12 cellular contexts compared by ENCODE assay signal in the genomic region with DNA sequence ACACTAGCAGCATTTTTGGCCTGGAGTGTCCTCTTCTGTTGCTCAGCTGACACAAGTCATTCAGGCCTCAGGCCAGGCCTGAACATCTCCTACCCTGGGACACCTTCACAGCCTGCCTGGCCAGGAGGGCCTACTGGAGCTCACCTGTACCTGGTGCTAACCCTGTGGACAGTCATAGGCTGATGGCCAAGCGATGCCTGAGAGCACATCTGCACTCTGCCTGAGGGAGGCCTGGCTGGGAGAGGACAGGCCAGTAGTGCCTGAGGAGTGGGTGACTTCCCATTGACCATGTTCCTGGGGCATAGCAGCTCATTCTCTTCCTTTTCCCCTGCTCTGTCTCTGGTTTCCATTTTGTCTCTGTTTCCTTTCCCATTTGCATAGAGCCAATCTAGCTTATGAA.
DNase-seq lines count a peak whose midpoint lies in the region; ATAC-seq and TF ChIP-seq lines count a peak whose summit lies in the region.
"Had no signal": no experiment of that assay in that cellular context is flagged by ENCODE, and none has a peak within 500 bp of the region (broad histone marks: within the 10 kb centered on the region; RNA-seq: fewer than 3 reads in every experiment).

No MANE protein-coding gene starts in this region.

- H3K79me2 ChIP-seq in neural progenitor cell (ENCODE audit: low read depth), result no peaks in the 10 kb centered on the region

- H4K20me1 ChIP-seq in neural progenitor cell (ENCODE audit: low read depth), result no peaks in the 10 kb centered on the region

- H3K4me3 ChIP-seq in neural progenitor cell (no peak overlapping the region), vagina (no peak overlapping the region)
- H3K4me3 ChIP-seq: A549 had no signal

- no peak overlapping the region for H2AFZ ChIP-seq in neural progenitor cell (replicated peaks)

- H3K27ac ChIP-seq in neural progenitor cell (no peak overlapping the region), vagina (no peak overlapping the region)
- H3K27ac ChIP-seq: A549 had no signal

- TF ChIP-seq POLR2A in vagina (IDR thresholded peaks at IDR 0.05), result no peak

- peaks cover 1% of the 10 kb centered on the region for H3K4me1 Mint-ChIP-seq in neural progenitor cell

- intact Hi-C loops in cardiac septum (cut with DNase I), result loop anchor here (10.0 kb wide), 1 partner anchor 143 kb away; no protein-coding TSS in a partner anchor
- intact Hi-C loops in left ventricle myocardium superior (cut with micrococcal nuclease), result no loop called here
- intact Hi-C loops in vagina (cut with DNase I), result no loop called here

- H3K4me2 ChIP-seq in neural progenitor cell, result no peak overlapping the region
- H3K4me2 ChIP-seq: A549 had no signal

- no peak overlapping the region for H3K9ac ChIP-seq in neural progenitor cell

- peaks cover 16% of the 10 kb centered on the region for H3K27me3 Mint-ChIP-seq in neural progenitor cell (ENCODE audit: insufficient read depth, low read depth)

- ATAC-seq in left ventricle myocardium superior, result no peak
- no peak for ATAC-seq in HG03520 (IDR thresholded peaks at IDR 0.05; ENCODE audit: unreplicated experiment)
- ATAC-seq: A549 had no signal

- peak; percentile 63 for DNase-seq in cardiac septum (ENCODE audit: low spot score)
- no peak for DNase-seq in left ventricle myocardium superior
- DNase-seq in ecto neural progenitor cell (ENCODE audit: low spot score), result peak; percentile 20
- peak; percentile 1 for DNase-seq in neural progenitor cell (ENCODE audit: low spot score)
- peak; percentile 58 to 77 for DNase-seq in vagina (ENCODE audit: extremely low spot score in 2 of 2)
- no peak for DNase-seq in COR-L47 (lab: John Stamatoyannopoulos, UW)
- DNase-seq: IMR-90, NCI-H1417, NCI-H2081, NCI-H524 treated with DMSO at 0.1 percent for 48 hours had no signal

- H3K9me3 ChIP-seq in neural progenitor cell (ENCODE audit: low read depth), result peaks cover 3% of the 10 kb centered on the region
- H3K9me3 ChIP-seq in vagina, result peaks cover 5% of the 10 kb centered on the region

- H3K27me3 ChIP-seq in neural progenitor cell, result no peaks in the 10 kb centered on the region
- H3K27me3 ChIP-seq in vagina, result no peaks in the 10 kb centered on the region

- H3K36me3 Mint-ChIP-seq in neural progenitor cell, result peaks cover 12% of the 10 kb centered on the region

- H3K4me3 Mint-ChIP-seq in neural progenitor cell, result peak overlapping the region; percentile 38

- no peaks in the 10 kb centered on the region for H3F3A ChIP-seq in neural progenitor cell (ENCODE audit: low read depth)

- no peak overlapping the region for H3K27ac Mint-ChIP-seq in neural progenitor cell

- no peaks in the 10 kb centered on the region for H3K36me3 ChIP-seq in neural progenitor cell
- H3K36me3 ChIP-seq in vagina, result no peaks in the 10 kb centered on the region

- peaks cover 37% of the 10 kb centered on the region for H3K9me3 Mint-ChIP-seq in neural progenitor cell

- H3K4me1 ChIP-seq in neural progenitor cell (no peaks in the 10 kb centered on the region), vagina (peaks cover 24% of the 10 kb centered on the region)
- H3K4me1 ChIP-seq: A549 had no signal

- TF ChIP-seq CTCF in neural progenitor cell (IDR thresholded peaks at IDR 0.05) (no peak), vagina (IDR thresholded peaks at IDR 0.05) (no peak)

Comparison
In these comparisons a context has a peak if more than half of its experiments do, and no peak if none do; other contexts are left out.
1. DNase-seq: peak in cardiac septum (single experiment), ecto neural progenitor cell (single experiment), neural progenitor cell (single experiment) and vagina (2 of 2); none in left ventricle myocardium superior (single experiment) and COR-L47 (single experiment).